In the genomic region with DNA sequence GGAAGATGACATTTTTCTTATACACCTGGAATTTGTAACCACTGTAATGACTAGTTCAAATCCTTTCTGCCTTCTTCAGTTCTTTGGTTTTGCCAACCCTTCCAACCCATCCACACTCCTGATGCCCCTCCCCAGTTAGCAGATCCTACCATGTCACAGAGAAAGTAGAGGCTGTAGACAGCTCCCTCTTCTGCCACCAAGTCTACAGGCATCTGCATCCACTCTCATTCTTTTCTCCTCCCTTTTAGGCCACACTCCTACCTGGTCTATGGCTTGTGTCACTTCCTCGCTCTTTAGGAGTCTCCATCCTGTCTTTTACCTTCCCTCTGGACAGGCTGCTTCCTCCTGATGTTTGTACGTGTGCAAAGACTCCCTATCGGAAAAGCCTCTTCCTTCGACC, we compare ENCODE assay signal across 20 cellular contexts. TPM values are rescaled to one million over a fixed set of nuclear protein-coding genes. Genes with fewer than 3 reads are reported as not detected.
A peak's percentile ranks its signal among the peaks of the same experiment; 100 is the strongest.
DNase-seq lines count a peak whose midpoint lies in the region; ATAC-seq, FAIRE-seq and TF ChIP-seq lines count a peak whose summit lies in the region.
"Had no signal": no experiment of that assay in that cellular context is flagged by ENCODE, and none has a peak within 500 bp of the region (broad histone marks: within the 10 kb centered on the region; RNA-seq: fewer than 3 reads in every experiment).

No MANE protein-coding gene starts in this region.

- no peaks in the 10 kb centered on the region for H3K9me2 ChIP-seq in GM23338 (ENCODE audit: insufficient read depth)

- H3K27ac ChIP-seq in GM23338 (ENCODE audit: low read depth) = no peak overlapping the region
- no peak overlapping the region for H3K27ac ChIP-seq in K562 (ENCODE audit: extremely low read depth, low read depth, low read length)
- H3K27ac ChIP-seq: GM23248, KMS-11 had no signal

- TF ChIP-seq RAD21 in K562 (CRISPR knock-in tag; conservative IDR thresholded peaks at IDR 0.05 in 1 of 2, IDR thresholded peaks at IDR 0.05 in 1 of 2) = no peak

- H2AFZ ChIP-seq in GM23338 (peak overlapping the region; percentile 38; the same call in 1 of the 2 replicates), K562 (ENCODE audit: low read depth, low read length) (peak overlapping the region; percentile 49; the same call in 1 of the 2 replicates)
- H2AFZ ChIP-seq: GM23248 had no signal

- no peak for TF ChIP-seq POLR2A in K562 (conservative IDR thresholded peaks at IDR 0.05)

- TF ChIP-seq CTCF in GM23338 (conservative IDR thresholded peaks at IDR 0.05; ENCODE audit: low read depth in 2 of 2) (no peak; a peak in 1 of 4 replicates), K562 (IDR thresholded peaks at IDR 0.05 in 2 of 3, conservative IDR thresholded peaks at IDR 0.05 in 1 of 3; ENCODE audit: insufficient read depth in 2 of 3, low read depth in 1 of 3, low read length in 3 of 3) (peak in 1 of 3 experiments; percentile 25; a peak in 1 of 6 replicates), endothelial cell (IDR thresholded peaks at IDR 0.05; ENCODE audit: unreplicated experiment) (no peak), GM13977 (IDR thresholded peaks at IDR 0.05; ENCODE audit: extremely low read depth, insufficient read depth, missing control alignments) (no peak)

- no peak; the same call in 2 of the 3 replicates for ATAC-seq in GM23338
- ATAC-seq in K562 = peak; percentile 59
- ATAC-seq in HG03095 (IDR thresholded peaks at IDR 0.05; ENCODE audit: unreplicated experiment) = no peak
- ATAC-seq: HCT116 had no signal

- H3F3A ChIP-seq in GM23338 (replicated peaks; ENCODE audit: low read depth) = no peaks in the 10 kb centered on the region

- H3K4me1 Mint-ChIP-seq in GM23338 (no peaks in the 10 kb centered on the region; the same call in 2 of the 3 replicates), endothelial cell (ENCODE audit: unreplicated experiment) (peaks cover 5% of the 10 kb centered on the region)

- H3K4me1 ChIP-seq in GM23338 (ENCODE audit: insufficient read depth) (no peaks in the 10 kb centered on the region), K562 (replicated peaks in 1 of 2; ENCODE audit: control insufficient read depth in 2 of 2, insufficient read depth in 2 of 2, low read length in 2 of 2) (no peaks in the 10 kb centered on the region; a peak in 2 of 5 replicates)
- H3K4me1 ChIP-seq: BE2C had no signal

- no peak for DNase-seq in GM23338 (ENCODE audit: low spot score)
- DNase-seq in K562 (ENCODE audit: extremely low read depth in 1 of 4, low spot score in 3 of 4) = no peak
- DNase-seq in endothelial cell (ENCODE audit: low spot score) = no peak
- no peak for DNase-seq in GM19239 (ENCODE audit: insufficient read length, low spot score)
- no peak for DNase-seq in effector CD4-positive, alpha-beta T cell
- no peak for DNase-seq in GM13977 (ENCODE audit: low spot score)
- DNase-seq: ACHN; BE2C; CD4-positive, alpha-beta memory T cell; DMS153; DMS79; GDM1; GM23248; H7 had no signal

- no peaks in the 10 kb centered on the region for H3K27me3 ChIP-seq in GM23338 (ENCODE audit: insufficient read depth)
- H3K27me3 ChIP-seq in K562 (ENCODE audit: control insufficient read depth in 2 of 2, insufficient read depth in 2 of 2, low read length in 2 of 2) = no peaks in the 10 kb centered on the region
- H3K27me3 ChIP-seq: BE2C had no signal

- WGBS in K562 (ENCODE audit: insufficient coverage, low coverage, missing lambda C conversion rate) = 48% methylated on average over 4 of the region's 4 CpGs

- H3K79me2 ChIP-seq in GM23338 (replicated peaks; ENCODE audit: insufficient read depth) (no peaks in the 10 kb centered on the region), K562 (ENCODE audit: control insufficient read depth, insufficient read depth, low read length) (no peaks in the 10 kb centered on the region)

- H3K36me3 Mint-ChIP-seq in GM23338 (ENCODE audit: low read depth) = no peaks in the 10 kb centered on the region
- H3K36me3 Mint-ChIP-seq in endothelial cell (ENCODE audit: low read depth, unreplicated experiment) = no peaks in the 10 kb centered on the region
- H3K36me3 Mint-ChIP-seq: CD4-positive, alpha-beta memory T cell had no signal

- H3K27ac Mint-ChIP-seq in GM23338 (no peak overlapping the region), endothelial cell (ENCODE audit: unreplicated experiment) (peak overlapping the region; percentile 33)

- intact Hi-C loops in K562 (cut with micrococcal nuclease) = no loop called here

- H3K27me3 Mint-ChIP-seq in GM23338 (ENCODE audit: insufficient read depth, low read depth, poor library complexity) = peaks cover 5% of the 10 kb centered on the region
- H3K27me3 Mint-ChIP-seq in endothelial cell (ENCODE audit: unreplicated experiment) = no peaks in the 10 kb centered on the region

- no peak for TF ChIP-seq EP300 in K562 (IDR thresholded peaks at IDR 0.05; ENCODE audit: low read length)

- H3K4me3 Mint-ChIP-seq in GM23338 (no peak overlapping the region; the same call in 2 of the 3 replicates), endothelial cell (ENCODE audit: unreplicated experiment) (no peak overlapping the region)
- H3K4me3 Mint-ChIP-seq: CD14-positive monocyte; CD4-positive, alpha-beta memory T cell had no signal

- in situ Hi-C loops in K562 (cut with MboI) = no loop called here
- in situ Hi-C loops in GM13977 (cut with MboI; ENCODE audit: low pct_unique_long_range_greater_than_20kb, low sequenced_read_pairs, unreplicated experiment) = no loop called here

- H3K9me1 ChIP-seq in K562 (ENCODE audit: control insufficient read depth, insufficient read depth, low read length) = no peaks in the 10 kb centered on the region

- H3K4me3 ChIP-seq in GM23338 = no peak overlapping the region
- no peak overlapping the region for H3K4me3 ChIP-seq in K562
- H3K4me3 ChIP-seq: GM23248 had no signal

- no peaks in the 10 kb centered on the region for H3K9me3 Mint-ChIP-seq in GM23338
- no peaks in the 10 kb centered on the region for H3K9me3 Mint-ChIP-seq in endothelial cell (ENCODE audit: unreplicated experiment)
- H3K9me3 Mint-ChIP-seq: CD14-positive monocyte; CD4-positive, alpha-beta memory T cell had no signal

- no peak overlapping the region for H3K9ac ChIP-seq in K562 (ENCODE audit: insufficient read depth in 1 of 2, low read depth in 2 of 2, low read length in 2 of 2)
- H3K9ac ChIP-seq: GM23248, KMS-11 had no signal

- no peaks in the 10 kb centered on the region for H3K36me3 ChIP-seq in GM23338 (ENCODE audit: insufficient read depth)
- no peaks in the 10 kb centered on the region for H3K36me3 ChIP-seq in K562 (ENCODE audit: control insufficient read depth, insufficient read depth, low read length)
- H3K36me3 ChIP-seq: BE2C had no signal

- H3K4me2 ChIP-seq in GM23338 (no peak overlapping the region), K562 (ENCODE audit: insufficient read depth, low read length) (no peak overlapping the region)
- H3K4me2 ChIP-seq: KMS-11 had no signal

- no peaks in the 10 kb centered on the region for H3K9me3 ChIP-seq in K562 (replicated peaks; ENCODE audit: control insufficient read depth, insufficient read depth, low read depth, low read length)
- H3K9me3 ChIP-seq: BE2C had no signal

- POLR2A ChIA-PET in K562 (lab: Yijun Ruan, JAX) = interaction anchor here (0.6 to 2.0 kb wide), 6 partner anchors 9 to 35 kb away, joined by 3 to 13 read pairs (median 4); no protein-coding TSS in a partner anchor

- FAIRE-seq in K562 (lab: Jason Lieb, UNC) = no peak
- no peak for FAIRE-seq in GM19239 (lab: Jason Lieb, UNC)
- FAIRE-seq: A204.1, GM12892 had no signal

- BruUV-seq in K562 (replicated peaks; lab: Mats Ljungman, UMichigan) = no TSS peak

- CTCF ChIA-PET in K562 (lab: Yijun Ruan, JAX; ENCODE audit: low intra/inter-chr PET ratio) = no interaction called here

- H4K20me1 ChIP-seq in GM23338 (replicated peaks; ENCODE audit: insufficient read depth) (no peaks in the 10 kb centered on the region), K562 (replicated peaks; ENCODE audit: control insufficient read depth, insufficient read depth, low read length) (no peaks in the 10 kb centered on the region)

RNA-seq across cellular contexts. Expression of a gene that starts 13.5 kb away (rescaled TPM):
- total RNA-seq in GM23338 (2014; rRNA removed; shearing (Covaris generic)) = 15.2 and 17.4 TPM in 2 replicates
- polyA plus RNA-seq in GM23338 (2016; fragmentation: Nextera tagmentation; extraction: Ambion mirVana) = 9.0 and 10.8 TPM in 2 replicates
- total RNA-seq in K562 (2011; cell fraction: chromatin; rRNA removed; ENCODE audit: low replicate concordance) = 17.7 and 43.3 TPM in 2 replicates
- 9.7 and 11.1 TPM in 2 replicates for total RNA-seq in K562 (2011; cell fraction: nucleolus; rRNA removed)
- 15.0 and 17.3 TPM in 2 replicates for total RNA-seq in K562 (2011; cell fraction: nucleoplasm; rRNA removed)
- 10.6 and 11.3 TPM in 2 replicates for total RNA-seq in K562 (2014; rRNA removed)
- total RNA-seq in K562 (2014; rRNA removed; fragmentation: Illumina TruSeq; extraction: Trizol) = 21.3 and 22.3 TPM in 2 replicates
- total RNA-seq in K562 (2015; rRNA removed; fragmentation: Illumina TruSeq; extraction: Trizol) = 24.9 and 25.0 TPM in 2 replicates
- 18.0 and 19.5 TPM in 2 replicates for total RNA-seq in K562 (2021)
- 21.5 and 22.0 TPM in 2 replicates for polyA plus RNA-seq in K562 (2011; rRNA removed)
- polyA plus RNA-seq in K562 (2011; cell fraction: cytosol; rRNA removed) = 7.1 and 12.8 TPM in 2 replicates
- 31.7 and 38.9 TPM in 2 replicates for polyA plus RNA-seq in K562 (2011; cell fraction: nucleus; rRNA removed)
- polyA plus RNA-seq in K562 (2012) = 18.3 and 18.4 TPM in 2 replicates
- polyA plus RNA-seq in K562 (2014; fragmentation: Illumina TruSeq; extraction: Trizol) = 21.6 and 28.7 TPM in 2 replicates
- polyA plus RNA-seq in K562 (2014; fragmentation: Nextera tagmentation; extraction: Ambion mirVana) = 1 to 10 TPM; 5.7 to 8.8 TPM
- polyA plus RNA-seq in K562 (2014; rRNA removed) = 17.3 and 20.8 TPM in 2 replicates
- polyA minus RNA-seq in K562 (2011; rRNA and poly(A)+ RNA removed) = 14.8 and 16.4 TPM in 2 replicates
- 5.0 and 6.4 TPM in 2 replicates for polyA minus RNA-seq in K562 (2011; cell fraction: cytosol; rRNA and poly(A)+ RNA removed)
- 7.7 and 14.3 TPM in 2 replicates for polyA minus RNA-seq in K562 (2011; cell fraction: nucleus; rRNA and poly(A)+ RNA removed)
- total RNA-seq in endothelial cell (ENCODE audit: unreplicated experiment) = 41.4 TPM

RNA-seq across cellular contexts. Expression of a gene that starts 33.3 kb away (rescaled TPM):
- 254 and 436 TPM in 2 replicates for total RNA-seq in GM23338 (2014; rRNA removed; shearing (Covaris generic))
- polyA plus RNA-seq in GM23338 (2016; fragmentation: Nextera tagmentation; extraction: Ambion mirVana) = 585 and 655 TPM in 2 replicates
- 228 and 415 TPM in 2 replicates for total RNA-seq in K562 (2011; cell fraction: chromatin; rRNA removed; ENCODE audit: low replicate concordance)
- total RNA-seq in K562 (2011; cell fraction: nucleolus; rRNA removed) = 155 and 159 TPM in 2 replicates
- 295 and 337 TPM in 2 replicates for total RNA-seq in K562 (2011; cell fraction: nucleoplasm; rRNA removed)
- 251 and 341 TPM in 2 replicates for total RNA-seq in K562 (2014; rRNA removed)
- total RNA-seq in K562 (2014; rRNA removed; fragmentation: Illumina TruSeq; extraction: Trizol) = 537 and 645 TPM in 2 replicates
- 344 and 365 TPM in 2 replicates for total RNA-seq in K562 (2015; rRNA removed; fragmentation: Illumina TruSeq; extraction: Trizol)
- 477 and 495 TPM in 2 replicates for total RNA-seq in K562 (2021)
- polyA plus RNA-seq in K562 (2011; rRNA removed) = 333 and 518 TPM in 2 replicates
- 407 and 505 TPM in 2 replicates for polyA plus RNA-seq in K562 (2011; cell fraction: cytosol; rRNA removed)
- 332 and 369 TPM in 2 replicates for polyA plus RNA-seq in K562 (2011; cell fraction: nucleus; rRNA removed)
- polyA plus RNA-seq in K562 (2012) = 333 and 367 TPM in 2 replicates
- 337 and 448 TPM in 2 replicates for polyA plus RNA-seq in K562 (2014; fragmentation: Illumina TruSeq; extraction: Trizol)
- polyA plus RNA-seq in K562 (2014; fragmentation: Nextera tagmentation; extraction: Ambion mirVana) = 1,000 to 10,000 TPM in 1 of 2 experiments, 100 to 1,000 TPM in 1; 955 to 1,200 TPM
- 534 and 652 TPM in 2 replicates for polyA plus RNA-seq in K562 (2014; rRNA removed)
- polyA minus RNA-seq in K562 (2011; rRNA and poly(A)+ RNA removed) = 453 and 564 TPM in 2 replicates
- 130 and 151 TPM in 2 replicates for polyA minus RNA-seq in K562 (2011; cell fraction: cytosol; rRNA and poly(A)+ RNA removed)
- 191 and 286 TPM in 2 replicates for polyA minus RNA-seq in K562 (2011; cell fraction: nucleus; rRNA and poly(A)+ RNA removed)
- 289 TPM for total RNA-seq in endothelial cell (ENCODE audit: unreplicated experiment)
